Comparison of ENCODE assay signal across 23 cellular contexts in the genomic region with DNA sequence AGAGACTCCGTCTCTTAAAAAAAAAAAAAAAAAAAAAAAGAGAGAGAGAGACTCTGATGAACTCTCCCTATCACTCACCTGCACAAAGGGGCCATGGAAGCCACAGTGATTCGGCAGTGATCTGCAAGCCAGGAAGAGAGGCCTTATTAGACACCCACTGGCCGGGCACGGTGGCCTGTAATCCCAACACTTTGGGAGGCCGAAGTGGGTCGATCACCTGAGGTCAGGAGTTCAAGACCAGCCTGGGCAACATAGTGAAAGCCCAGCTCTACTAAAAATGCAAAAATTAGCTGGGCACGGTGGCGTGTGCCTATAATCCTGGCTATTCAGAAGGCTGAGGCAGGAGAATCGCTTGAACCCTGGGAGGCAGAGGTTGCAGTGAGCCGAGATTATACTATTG.
"Had no signal": no experiment of that assay in that cellular context is flagged by ENCODE, and none has a peak within 500 bp of the region (broad histone marks: within the 10 kb centered on the region; RNA-seq: fewer than 3 reads in every experiment).

No MANE protein-coding gene starts in this region.

- H3K9me3 ChIP-seq: colonic mucosa, esophagus squamous epithelium, gastrocnemius medialis, gastroesophageal sphincter, heart left ventricle, heart right ventricle had no signal

- H3K4me1 Mint-ChIP-seq: endodermal cell had no signal

- H3K4me3 ChIP-seq: colonic mucosa, coronary artery, dorsolateral prefrontal cortex, esophagus squamous epithelium, gastrocnemius medialis, gastroesophageal sphincter, heart left ventricle, heart right ventricle had no signal

- H3K4me3 Mint-ChIP-seq: dendritic cell treated with granulocyte-macrophage colony-stimulating factor and Interleukin-4, amounts not matched to agents 40 ng/mL and 50 ng/mL, for 4 days; effector memory CD8-positive, alpha-beta T cell; endodermal cell had no signal

- DNase-seq: colonic mucosa; cortex of kidney; dermis blood vessel endothelial cell; dorsolateral prefrontal cortex; effector CD4-positive, alpha-beta T cell; effector CD8-positive, alpha-beta T cell; effector memory CD4-positive, alpha-beta T cell; effector memory CD8-positive, alpha-beta T cell; endodermal cell; erythroblast; esophagus squamous epithelium; foreskin fibroblast; foreskin keratinocyte; foreskin melanocyte; gastrocnemius medialis; glutamatergic neuron; heart left ventricle; heart right ventricle had no signal

- H3K27me3 ChIP-seq: colonic mucosa, dorsolateral prefrontal cortex, gastrocnemius medialis had no signal

- H3K27ac Mint-ChIP-seq: dendritic cell treated with granulocyte-macrophage colony-stimulating factor and Interleukin-4, amounts not matched to agents 40 ng/mL and 50 ng/mL, for 4 days; endodermal cell had no signal

- H3K4me1 ChIP-seq: colonic mucosa, esophagus squamous epithelium, foreskin keratinocyte, gastroesophageal sphincter, heart right ventricle had no signal

- ATAC-seq: effector memory CD8-positive, alpha-beta T cell; esophagus mucosa; foreskin keratinocyte; gastrocnemius medialis; gastroesophageal sphincter; heart left ventricle; heart right ventricle had no signal

- H3K9me3 Mint-ChIP-seq: dendritic cell treated with granulocyte-macrophage colony-stimulating factor and Interleukin-4, amounts not matched to agents 40 ng/mL and 50 ng/mL, for 4 days; effector memory CD8-positive, alpha-beta T cell; endodermal cell had no signal

- H3K27ac ChIP-seq: colonic mucosa, coronary artery, dorsolateral prefrontal cortex, epithelial cell of prostate, esophagus squamous epithelium, foreskin keratinocyte, gastrocnemius medialis, gastroesophageal sphincter, heart left ventricle, heart right ventricle had no signal

- H3K36me3 ChIP-seq: colonic mucosa, esophagus squamous epithelium, gastrocnemius medialis, gastroesophageal sphincter, heart left ventricle, heart right ventricle had no signal
